In the genomic region with DNA sequence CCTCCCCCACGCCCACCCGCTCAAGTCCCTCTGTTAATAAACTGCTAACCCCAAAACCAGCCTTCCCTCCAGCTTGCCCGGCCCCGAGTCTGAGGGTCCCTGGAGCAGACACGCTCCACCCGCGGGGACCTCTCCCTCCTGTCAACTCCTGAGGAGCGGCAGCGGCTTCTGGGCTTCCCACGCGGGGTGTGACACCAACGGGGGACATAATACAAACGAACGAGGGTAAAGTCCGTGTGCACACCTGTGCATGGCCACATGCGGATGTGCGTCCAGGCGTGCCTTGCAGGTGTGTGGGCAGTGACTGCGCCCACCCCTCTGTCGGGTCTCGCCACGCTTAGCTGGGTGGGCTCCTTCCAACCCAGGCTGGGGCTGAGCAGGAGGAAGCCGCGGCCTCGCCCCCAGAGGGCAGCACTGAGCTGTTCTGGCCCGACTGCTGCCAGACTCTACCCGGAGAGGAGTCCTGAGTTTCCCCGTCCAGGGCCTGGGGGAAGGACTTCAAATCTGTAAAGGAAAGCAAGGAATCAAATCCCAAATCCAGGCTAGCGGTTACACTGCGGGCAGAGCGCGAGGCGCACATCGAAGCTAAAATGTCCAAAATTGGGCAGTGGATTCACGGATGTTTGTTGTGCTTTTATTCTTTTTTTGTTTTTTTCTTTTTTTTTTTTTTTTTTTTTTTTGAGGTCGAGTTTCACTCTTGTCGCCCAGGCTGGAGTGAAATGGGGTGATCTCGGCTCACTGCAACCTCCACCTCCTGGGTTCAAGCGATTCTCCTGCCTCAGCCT, we compare ENCODE assay signal across 9 cellular contexts. TPM values are rescaled to one million over a fixed set of nuclear protein-coding genes. Genes with fewer than 3 reads are reported as not detected.
A peak's percentile ranks its signal among the peaks of the same experiment; 100 is the strongest.
DNase-seq lines count a peak whose midpoint lies in the region; ATAC-seq, FAIRE-seq and TF ChIP-seq lines count a peak whose summit lies in the region.
"Had no signal": no experiment of that assay in that cellular context is flagged by ENCODE, and none has a peak within 500 bp of the region (broad histone marks: within the 10 kb centered on the region; RNA-seq: fewer than 3 reads in every experiment).

No MANE protein-coding gene starts in this region.

- H3K36me3 Mint-ChIP-seq in Caco-2 (ENCODE audit: insufficient read depth, unreplicated experiment) = peaks cover 6% of the 10 kb centered on the region

- no peaks in the 10 kb centered on the region for H3K27me3 ChIP-seq in Caco-2 (replicated peaks; ENCODE audit: control insufficient read depth, insufficient read depth, low read length)

- BruUV-seq in Caco-2 (replicated peaks; lab: Mats Ljungman, UMichigan) = no TSS peak

- no peak for FAIRE-seq in kidney (lab: Jason Lieb, UNC)

- TF ChIP-seq CTCF in Caco-2 (IDR thresholded peaks at IDR 0.05; ENCODE audit: insufficient read depth in 1 of 2, low read depth in 1 of 2, low read length in 1 of 2, severe bottlenecking in 1 of 2, unreplicated experiment in 1 of 2) (peak; percentile 95 to 96), kidney (IDR thresholded peaks at IDR 0.05; ENCODE audit: borderline replicate concordance, extremely low read depth, insufficient read depth) (peak; percentile 87)

- H3K27ac Mint-ChIP-seq in Caco-2 (ENCODE audit: unreplicated experiment) = peak overlapping the region; percentile 36

- intact Hi-C loops in Caco-2 (cut with micrococcal nuclease; ENCODE audit: unreplicated experiment) = loop anchor here (1.0 to 5.0 kb wide), 7 partner anchors 14 to 846 kb away; no protein-coding TSS in a partner anchor
- intact Hi-C loops in kidney (cut with DNase I) = loop anchor here (10.0 kb wide), 1 partner anchor 744 kb away; no protein-coding TSS in a partner anchor

- peaks cover 35% of the 10 kb centered on the region for H3K4me1 ChIP-seq in Caco-2
- H3K4me1 ChIP-seq in kidney (ENCODE audit: control insufficient read depth in 1 of 2, insufficient read depth in 1 of 2, low read depth in 1 of 2, low read length in 2 of 2) = peaks cover 19 to 30% of the 10 kb centered on the region in 2 donors

- peaks cover 7% of the 10 kb centered on the region for H3K4me1 Mint-ChIP-seq in Caco-2 (ENCODE audit: low read depth, unreplicated experiment)

- peak; percentile 69 for ATAC-seq in HG02610 (IDR thresholded peaks at IDR 0.05; ENCODE audit: unreplicated experiment)
- no peak for ATAC-seq in HG03025 (IDR thresholded peaks at IDR 0.05; ENCODE audit: low FRiP score, unreplicated experiment)

- no peaks in the 10 kb centered on the region for H3K9me3 ChIP-seq in Caco-2
- H3K9me3 ChIP-seq in kidney (ENCODE audit: control insufficient read depth in 1 of 2, low read length in 2 of 2) = no peaks in the 10 kb centered on the region

- POLR2A ChIA-PET in Caco-2 (lab: Charles Lee) = interaction anchor here (0.6 to 2.1 kb wide), 6 partner anchors 14 to 830 kb away, joined by 4 to 25 read pairs (median 6); a partner anchor contains a TSS

- peak overlapping the region; percentile 9 to 28 for H3K27ac ChIP-seq in kidney (ENCODE audit: low read depth in 2 of 2, low read length in 2 of 2)

- H3K9ac ChIP-seq in kidney (ENCODE audit: low read length in 2 of 2) = peak overlapping the region; percentile 51 to 80

- H3K27me3 Mint-ChIP-seq in Caco-2 (ENCODE audit: insufficient read depth, unreplicated experiment) = no peaks in the 10 kb centered on the region

- H3K4me3 Mint-ChIP-seq in Caco-2 (ENCODE audit: unreplicated experiment) = peak overlapping the region; percentile 81

- H3K4me3 ChIP-seq in Caco-2 (ENCODE audit: low read depth, low read length) = peak overlapping the region; percentile 47
- peak overlapping the region; percentile 36 to 53 for H3K4me3 ChIP-seq in kidney (ENCODE audit: low read length in 2 of 2)

- H3K9me3 Mint-ChIP-seq in Caco-2 (ENCODE audit: unreplicated experiment) = no peaks in the 10 kb centered on the region

- no peaks in the 10 kb centered on the region for H3K36me3 ChIP-seq in Caco-2 (ENCODE audit: control insufficient read depth, insufficient read depth, low read length)
- H3K36me3 ChIP-seq in kidney (ENCODE audit: control insufficient read depth in 1 of 2, insufficient read depth in 2 of 2, low read length in 2 of 2) = no peaks in the 10 kb centered on the region

- CTCF ChIA-PET in Caco-2 (lab: Charles Lee) = interaction anchor here (0.6 to 4.9 kb wide), 49 partner anchors 9 to 1565 kb away, joined by 3 to 147 read pairs (median 4); a partner anchor contains a TSS

- peak; percentile 89 to 94 for DNase-seq in Caco-2
- peak; percentile 85 for DNase-seq in NCI-H345 (lab: John Stamatoyannopoulos, UW)
- DNase-seq in activated CD4-positive, alpha-beta T cell treated with anti-CD3 and anti-CD28 coated beads for 1 hour = peak; percentile 71
- DNase-seq in cerebellar cortex (ENCODE audit: low spot score) = peak; percentile 84
- DNase-seq in kidney = peak; percentile 94
- DNase-seq in stimulated activated CD4-positive, alpha-beta T cell treated with anti-CD3 and anti-CD28 coated beads, Interleukin-15, amount 100 ng/mL, for 1 hour (ENCODE audit: low read depth in 1 of 2, low spot score in 1 of 2) = peak; percentile 73 to 82

RNA-seq across cellular contexts. Expression of a gene that starts 24.2 kb away (rescaled TPM):
- 2.8 and 3.4 TPM in 2 replicates for total RNA-seq in Caco-2 (2022)
- 11.1 TPM for total RNA-seq in kidney
- polyA plus RNA-seq in kidney (ENCODE audit: insufficient read depth, low read depth, low replicate concordance) = 5.5 TPM
- total RNA-seq: T-helper 2 cell treated with Interferon-gamma antibody and Interleukin-4, amounts not matched to agents 100 ng/mL and 5 ng/mL, for 36 hours had no signal

RNA-seq across cellular contexts. Expression of a gene that starts 36.0 kb away (rescaled TPM):
- not detected in 2 replicates for total RNA-seq in Caco-2 (2022)
- 3.1 TPM for total RNA-seq in kidney
- not detected for polyA plus RNA-seq in kidney (ENCODE audit: insufficient read depth, low read depth, low replicate concordance)
- total RNA-seq: T-helper 2 cell treated with Interferon-gamma antibody and Interleukin-4, amounts not matched to agents 100 ng/mL and 5 ng/mL, for 36 hours had no signal

RNA-seq across cellular contexts. Expression of a gene that starts 40.1 kb away (rescaled TPM):
- total RNA-seq in Caco-2 (2022) (759 and 783 TPM in 2 replicates), kidney (842 TPM)
- polyA plus RNA-seq in kidney (ENCODE audit: insufficient read depth, low read depth, low replicate concordance) = 1,166 TPM
